Comparison of ENCODE assay signal across 8 cellular contexts in the genomic region with DNA sequence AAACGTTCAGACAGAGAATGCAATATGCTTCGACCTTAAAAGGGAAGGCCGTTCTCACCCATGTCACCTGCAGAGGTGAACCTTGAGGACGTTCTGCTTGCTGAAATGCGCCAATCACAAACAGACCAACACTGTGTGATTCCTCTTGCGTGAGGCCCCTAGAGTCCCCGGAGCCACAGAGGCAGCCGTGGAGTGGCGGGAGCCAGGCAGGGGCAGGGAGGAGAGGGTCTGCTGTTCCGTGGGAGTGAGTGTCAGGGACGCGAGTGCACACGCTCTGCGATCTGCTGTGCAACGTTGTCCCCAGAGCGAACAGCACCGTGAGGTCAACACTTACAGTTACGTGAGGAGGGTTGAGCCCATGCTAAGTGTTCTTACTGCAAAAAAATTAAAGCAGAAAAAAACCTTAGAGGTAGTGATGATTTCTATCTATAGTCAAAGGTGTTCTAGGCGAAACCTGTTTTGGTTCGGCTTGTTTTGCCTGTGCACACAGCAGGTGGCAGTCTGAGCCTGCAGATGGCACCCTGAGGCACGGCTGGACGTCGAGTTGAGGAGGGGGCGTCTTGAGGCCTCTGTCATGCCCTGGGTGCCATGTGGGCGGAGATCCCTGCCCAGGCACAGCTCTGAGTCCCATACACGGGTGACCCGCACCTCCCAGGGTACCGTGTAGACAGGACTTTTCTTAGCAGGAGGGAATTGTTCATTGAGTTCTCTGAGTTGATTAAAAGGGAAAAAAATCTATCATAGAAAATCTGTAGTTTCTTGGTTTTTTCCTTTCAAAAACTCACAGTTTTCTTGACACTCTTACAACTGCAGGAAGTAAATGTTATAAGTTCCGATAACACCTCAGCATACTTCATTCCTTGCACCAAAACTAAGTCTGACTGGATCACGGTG.
DNase-seq lines count a peak whose midpoint lies in the region; ATAC-seq and TF ChIP-seq lines count a peak whose summit lies in the region.

No MANE protein-coding gene starts in this region.

- no peak for TF ChIP-seq POLR2A in esophagus muscularis mucosa (IDR thresholded peaks at IDR 0.05; ENCODE audit: low read depth)

- DNase-seq in BJ (ENCODE audit: low read depth) (no peak), NCI-H1092 treated with DMSO at 0.1 percent for 48 hours (lab: John Stamatoyannopoulos, UW) (peak; percentile 74), esophagus muscularis mucosa (ENCODE audit: extremely low spot score) (peak; percentile 82), neural crest cell (ENCODE audit: low read depth, low spot score) (peak; percentile 31), OCI-M1 (lab: John Stamatoyannopoulos, UW) (no peak), PC-9 (no peak), occipital lobe (lab: John Stamatoyannopoulos, UW) (no peak)

- no peak overlapping the region for H3K27ac ChIP-seq in esophagus muscularis mucosa (replicated peaks in 1 of 4)
- no peak overlapping the region for H3K27ac ChIP-seq in PC-9

- no peaks in the 10 kb centered on the region for H4K20me1 ChIP-seq in PC-9 (ENCODE audit: insufficient read depth)

- H3K27me3 Mint-ChIP-seq in neural crest cell (ENCODE audit: low read depth) = peaks cover 5% of the 10 kb centered on the region

- H3K36me3 ChIP-seq in BJ (ENCODE audit: control insufficient read depth, insufficient read depth, low read length) (no peaks in the 10 kb centered on the region), esophagus muscularis mucosa (no peaks in the 10 kb centered on the region), PC-9 (ENCODE audit: low read depth) (no peaks in the 10 kb centered on the region)

- H3K27ac Mint-ChIP-seq in neural crest cell (ENCODE audit: unreplicated experiment) = no peak overlapping the region

- POLR2A ChIA-PET in BJ (lab: Charles Lee) = no interaction called here
- POLR2A ChIA-PET in PC-9 (lab: Charles Lee; ENCODE audit: unreplicated experiment) = no interaction called here

- no peaks in the 10 kb centered on the region for H3K9me3 Mint-ChIP-seq in neural crest cell

- peaks cover 0 to 6% (median 3%) of the 10 kb centered on the region in 4 donors for H3K4me1 ChIP-seq in esophagus muscularis mucosa
- no peaks in the 10 kb centered on the region for H3K4me1 ChIP-seq in PC-9 (replicated peaks; ENCODE audit: insufficient read depth)

- no peak for ATAC-seq in HG03095 (IDR thresholded peaks at IDR 0.05; ENCODE audit: unreplicated experiment)

- CTCF ChIA-PET in BJ (lab: Yijun Ruan, JAX) = no interaction called here
- CTCF ChIA-PET in PC-9 (lab: Charles Lee) = no interaction called here

- WGBS in esophagus muscularis mucosa = 57% methylated on average over 30 of the region's 30 CpGs

- H3K4me2 ChIP-seq in PC-9 = no peak overlapping the region

- peak; percentile 26 for TF ChIP-seq CTCF in BJ (IDR thresholded peaks at IDR 0.05; ENCODE audit: insufficient read depth, low read depth, low read length)
- peak; percentile 25 to 30 (median 28) for TF ChIP-seq CTCF in esophagus muscularis mucosa (IDR thresholded peaks at IDR 0.05)
- TF ChIP-seq CTCF in neural crest cell (conservative IDR thresholded peaks at IDR 0.05) = peak; percentile 70
- no peak for TF ChIP-seq CTCF in PC-9 (conservative IDR thresholded peaks at IDR 0.05)

- H3K79me2 ChIP-seq in PC-9 (ENCODE audit: low read depth) = no peaks in the 10 kb centered on the region

- H3K9me3 ChIP-seq in esophagus muscularis mucosa (no peaks in the 10 kb centered on the region), PC-9 (ENCODE audit: insufficient read depth, low read depth) (no peaks in the 10 kb centered on the region)

- H3K4me3 Mint-ChIP-seq in neural crest cell = no peak overlapping the region

- TF ChIP-seq EP300 in esophagus muscularis mucosa (IDR thresholded peaks at IDR 0.05) = no peak

- no peak overlapping the region for H3K4me3 ChIP-seq in BJ (ENCODE audit: low read depth, low read length)
- H3K4me3 ChIP-seq in esophagus muscularis mucosa = no peak overlapping the region
- H3K4me3 ChIP-seq in PC-9 = no peak overlapping the region

- no peaks in the 10 kb centered on the region for H3F3A ChIP-seq in PC-9 (ENCODE audit: insufficient read depth, low read depth)

- BruUV-seq in PC-9 (replicated peaks; lab: Mats Ljungman, UMichigan) = no TSS peak

- H2AFZ ChIP-seq in PC-9 = no peak overlapping the region

- no peaks in the 10 kb centered on the region for H3K9me2 ChIP-seq in PC-9 (ENCODE audit: insufficient read depth)

- H3K27me3 ChIP-seq in BJ (ENCODE audit: control insufficient read depth, insufficient read depth, low read length) (peaks cover 9% of the 10 kb centered on the region), esophagus muscularis mucosa (peaks cover 0 to 27% (median 0%) of the 10 kb centered on the region in 4 donors), PC-9 (ENCODE audit: insufficient read depth, low read depth) (peaks cover 96% of the 10 kb centered on the region)

- H3K4me1 Mint-ChIP-seq in neural crest cell = peaks cover 24% of the 10 kb centered on the region

- intact Hi-C loops in esophagus muscularis mucosa (cut with DNase I) = no loop called here
- intact Hi-C loops in PC-9 (cut with micrococcal nuclease; ENCODE audit: unreplicated experiment) = no loop called here

- no peaks in the 10 kb centered on the region for H3K36me3 Mint-ChIP-seq in neural crest cell (ENCODE audit: low read depth)

Comparison
In these comparisons a context has a peak if more than half of its experiments do, and no peak if none do; other contexts are left out.
1. DNase-seq: peak in NCI-H1092 treated with DMSO at 0.1 percent for 48 hours (single experiment), esophagus muscularis mucosa (single experiment) and neural crest cell (single experiment); none in BJ (single experiment), OCI-M1 (single experiment), PC-9 (0 of 2) and occipital lobe (single experiment).